In the genomic region with DNA sequence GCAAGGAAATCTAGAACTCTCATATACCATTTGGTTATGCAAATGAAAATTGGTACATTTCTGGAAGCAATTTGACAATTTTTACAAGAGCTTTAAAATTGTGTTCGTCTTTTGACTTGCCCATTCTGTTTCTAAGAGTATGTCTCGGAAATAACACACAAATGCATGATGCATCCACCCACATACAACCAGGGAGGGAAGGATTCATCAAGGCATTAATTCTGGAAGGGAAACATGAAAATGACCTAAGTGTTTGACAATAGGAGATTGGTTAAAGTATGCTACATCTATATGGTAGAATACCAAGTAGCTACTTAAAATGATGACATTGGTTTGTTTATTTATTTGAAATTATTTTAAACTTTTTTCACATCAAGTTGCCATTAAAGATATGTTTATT, we compare ENCODE assay signal across 21 cellular contexts. TPM values are rescaled to one million over a fixed set of nuclear protein-coding genes. Genes with fewer than 3 reads are reported as not detected.
DNase-seq lines count a peak whose midpoint lies in the region; ATAC-seq, FAIRE-seq and TF ChIP-seq lines count a peak whose summit lies in the region.
"Had no signal": no experiment of that assay in that cellular context is flagged by ENCODE, and none has a peak within 500 bp of the region (broad histone marks: within the 10 kb centered on the region; RNA-seq: fewer than 3 reads in every experiment).

No MANE protein-coding gene starts in this region.

- no TSS peak for BruUV-seq in IMR-90 (replicated peaks; lab: Mats Ljungman, UMichigan)

- H2AK5ac ChIP-seq in IMR-90 (ENCODE audit: low read depth, low read length), result no peak overlapping the region

- H3K4ac ChIP-seq in IMR-90 (ENCODE audit: low read depth, low read length), result no peak overlapping the region

- no peaks in the 10 kb centered on the region for H3K9me1 ChIP-seq in IMR-90 (ENCODE audit: insufficient read depth, low read length)

- intact Hi-C loops in IMR-90 (cut with micrococcal nuclease) (no loop called here), body of pancreas (cut with DNase I) (no loop called here)
- intact Hi-C loops in naive thymus-derived CD4-positive, alpha-beta T cell (cut with micrococcal nuclease), result no loop called here
- intact Hi-C loops in activated CD4-positive, alpha-beta T cell treated with anti-CD3 and anti-CD28 coated beads for 36 hours (cut with DNase I, micrococcal nuclease), result loop anchor here (2.0 to 5.0 kb wide), 2 partner anchors 55 to 58 kb away; partner anchors contain the start of gene PIAS1 (in 1 of the 2)

- H4K8ac ChIP-seq in IMR-90 (ENCODE audit: low read depth in 2 of 2, low read length in 2 of 2), result no peak overlapping the region

- no CpG with 5 or more reads among the region's 2 CpGs for WGBS in IMR-90 (ENCODE audit: extremely low coverage in 2 of 2, insufficient read length in 1 of 2), 2 experiments
- 47 to 48% methylated on average over 2 of the region's 2 CpGs for WGBS in body of pancreas, 2 donors

- H3K4me3 ChIP-seq in IMR-90 (ENCODE audit: insufficient read depth, low read depth, low read length) (no peak overlapping the region), body of pancreas (no peak overlapping the region)
- H3K4me3 ChIP-seq in naive thymus-derived CD4-positive, alpha-beta T cell (ENCODE audit: low read length), result no peak overlapping the region
- H3K4me3 ChIP-seq: HAP-1, lung, spleen had no signal

- H2BK20ac ChIP-seq in IMR-90 (ENCODE audit: low read depth, low read length), result no peak overlapping the region

- TF ChIP-seq POLR2A in IMR-90 (IDR thresholded peaks at IDR 0.05; ENCODE audit: low read depth, low read length) (no peak), body of pancreas (IDR thresholded peaks at IDR 0.05) (no peak)

- H3K36me3 ChIP-seq in IMR-90 (ENCODE audit: control insufficient read depth, insufficient read depth, low read length) (no peaks in the 10 kb centered on the region), body of pancreas (replicated peaks in 1 of 2; ENCODE audit: insufficient read depth in 1 of 2, low read depth in 2 of 2) (no peaks in the 10 kb centered on the region)
- no peaks in the 10 kb centered on the region for H3K36me3 ChIP-seq in naive thymus-derived CD4-positive, alpha-beta T cell (ENCODE audit: control insufficient read depth in 2 of 3, insufficient read depth in 3 of 3, low read length in 3 of 3)
- H3K36me3 ChIP-seq: HAP-1 had no signal

- no peak overlapping the region for H3K56ac ChIP-seq in IMR-90 (ENCODE audit: extremely low read depth, insufficient read depth, low read length)

- peaks cover 10 to 32% (median 28%) of the 10 kb centered on the region in 5 donors for H3K36me3 Mint-ChIP-seq in naive thymus-derived CD4-positive, alpha-beta T cell
- peaks cover 22% of the 10 kb centered on the region for H3K36me3 Mint-ChIP-seq in activated CD4-positive, alpha-beta T cell treated with anti-CD3 and anti-CD28 coated beads for 36 hours (ENCODE audit: low read depth)

- TF ChIP-seq CTCF in IMR-90 (conservative IDR thresholded peaks at IDR 0.05; ENCODE audit: low read depth, low read length), result no peak
- TF ChIP-seq CTCF in body of pancreas (IDR thresholded peaks at IDR 0.05), result no peak

- H3K23ac ChIP-seq in IMR-90 (ENCODE audit: low read depth, low read length), result no peak overlapping the region

- H3K27ac ChIP-seq in IMR-90 (ENCODE audit: insufficient read depth, low read length) (no peak overlapping the region), body of pancreas (peak overlapping the region in 1 of 4 donors; percentile 70)
- no peak overlapping the region for H3K27ac ChIP-seq in naive thymus-derived CD4-positive, alpha-beta T cell (ENCODE audit: low read depth, low read length)

- DNase-seq in CD1c-positive myeloid dendritic cell (ENCODE audit: extremely low spot score) (peak; percentile 9), IMR-90 (peak; percentile 50), amniotic epithelial cell (ENCODE audit: low read depth) (peak; percentile 10), body of pancreas (no peak), frontal cortex (ENCODE audit: low spot score in 2 of 2) (no peak)
- DNase-seq in naive thymus-derived CD4-positive, alpha-beta T cell, result no peak
- DNase-seq in activated CD4-positive, alpha-beta T cell treated with anti-CD3 and anti-CD28 coated beads for 36 hours, result no peak
- DNase-seq: activated CD4-positive, alpha-beta T cell treated with anti-CD3 and anti-CD28 coated beads for 1 hour; activated naive CD8-positive, alpha-beta T cell treated with anti-CD3 and anti-CD28 coated beads for 36 hours; AML-193; effector CD4-positive, alpha-beta T cell; NCI-H187; NCI-H774; retina; spleen; stimulated activated CD4-positive, alpha-beta T cell treated with anti-CD3 and anti-CD28 coated beads, Interleukin-4, amount 100 ng/mL, for 1 hour; stimulated activated naive CD4-positive, alpha-beta T cell had no signal

- no peak for FAIRE-seq in frontal cortex (lab: Jason Lieb, UNC)
- FAIRE-seq: keratinocyte had no signal

- H3K9me3 ChIP-seq in IMR-90 (ENCODE audit: control insufficient read depth, insufficient read depth, low read length) (no peaks in the 10 kb centered on the region), body of pancreas (no peaks in the 10 kb centered on the region)
- no peaks in the 10 kb centered on the region for H3K9me3 ChIP-seq in naive thymus-derived CD4-positive, alpha-beta T cell (ENCODE audit: control insufficient read depth in 2 of 3, low read length in 3 of 3)
- H3K9me3 ChIP-seq: HAP-1, spleen had no signal

- no peaks in the 10 kb centered on the region for H3K4me1 ChIP-seq in IMR-90 (ENCODE audit: control insufficient read depth, insufficient read depth, low read length)
- peaks cover 14 to 19% of the 10 kb centered on the region in 2 donors for H3K4me1 ChIP-seq in naive thymus-derived CD4-positive, alpha-beta T cell (ENCODE audit: control insufficient read depth in 2 of 2, insufficient read depth in 2 of 2, low read length in 2 of 2)
- H3K4me1 ChIP-seq in body of pancreas, result peaks cover 40% of the 10 kb centered on the region

- in situ Hi-C loops in IMR-90 (cut with MboI; ENCODE audit: low sequenced_read_pairs), result no loop called here

- H3K27me3 ChIP-seq in IMR-90 (ENCODE audit: control insufficient read depth, insufficient read depth, low read length) (no peaks in the 10 kb centered on the region), body of pancreas (no peaks in the 10 kb centered on the region)
- H3K27me3 ChIP-seq in naive thymus-derived CD4-positive, alpha-beta T cell (ENCODE audit: control insufficient read depth in 2 of 2, insufficient read depth in 2 of 2, low read length in 2 of 2), result no peaks in the 10 kb centered on the region
- H3K27me3 ChIP-seq: spleen had no signal

- no peak overlapping the region for H3K18ac ChIP-seq in IMR-90 (ENCODE audit: low read depth, low read length)

- peaks cover 0 to 5% (median 0%) of the 10 kb centered on the region in 11 donors for H3K9me3 Mint-ChIP-seq in naive thymus-derived CD4-positive, alpha-beta T cell
- H3K9me3 Mint-ChIP-seq in activated CD4-positive, alpha-beta T cell treated with anti-CD3 and anti-CD28 coated beads for 36 hours (ENCODE audit: low read depth), result peaks cover 5% of the 10 kb centered on the region

- peaks cover 29 to 51% of the 10 kb centered on the region in 2 experiments for H3K79me1 ChIP-seq in IMR-90 (ENCODE audit: low read depth in 1 of 2, low read length in 2 of 2)

- no peak overlapping the region for H2BK120ac ChIP-seq in IMR-90 (ENCODE audit: low read depth, low read length)

- no peak overlapping the region for H3K9ac ChIP-seq in IMR-90 (ENCODE audit: low read depth, low read length)

- no peak overlapping the region for H2AFZ ChIP-seq in IMR-90 (replicated peaks; ENCODE audit: low read length, poor library complexity)

- no peak overlapping the region; the same call in 1 of the 2 replicates for H3K14ac ChIP-seq in IMR-90 (replicated peaks; ENCODE audit: low read depth, low read length)

- no peak for TF ChIP-seq RAD21 in IMR-90 (IDR thresholded peaks at IDR 0.05; ENCODE audit: low read length)

- no peak overlapping the region for H2BK15ac ChIP-seq in IMR-90 (ENCODE audit: low read depth, low read length)

- peak overlapping the region in 6 of 10 donors; percentile 6 to 81 (median 47) for H3K4me3 Mint-ChIP-seq in naive thymus-derived CD4-positive, alpha-beta T cell
- H3K4me3 Mint-ChIP-seq in activated CD4-positive, alpha-beta T cell treated with anti-CD3 and anti-CD28 coated beads for 36 hours, result no peak overlapping the region
- H3K4me3 Mint-ChIP-seq: activated naive CD8-positive, alpha-beta T cell treated with anti-CD3 and anti-CD28 coated beads for 36 hours had no signal

- CTCF ChIA-PET in IMR-90 (lab: Yijun Ruan, JAX), result no interaction called here
- CTCF ChIA-PET in naive thymus-derived CD4-positive, alpha-beta T cell (lab: Charles Lee), result no interaction called here
- CTCF ChIA-PET in activated CD4-positive, alpha-beta T cell treated with anti-CD3 and anti-CD28 coated beads for 36 hours (lab: Charles Lee), result interaction anchor here (0.6 to 1.3 kb wide), 7 partner anchors 9 to 808 kb away, joined by 3 to 4 read pairs (median 3); no protein-coding TSS in a partner anchor

- POLR2A ChIA-PET in IMR-90 (lab: Charles Lee; ENCODE audit: unreplicated experiment), result no interaction called here
- POLR2A ChIA-PET in naive thymus-derived CD4-positive, alpha-beta T cell (lab: Charles Lee), result interaction anchor here (1.1 kb wide), 1 partner anchor 58 kb away, joined by 4 read pairs; no protein-coding TSS in a partner anchor
- POLR2A ChIA-PET in activated CD4-positive, alpha-beta T cell treated with anti-CD3 and anti-CD28 coated beads for 36 hours (lab: Charles Lee), result no interaction called here

- H4K5ac ChIP-seq in IMR-90 (ENCODE audit: low read depth, low read length), result no peak overlapping the region

- H3K27me3 Mint-ChIP-seq in naive thymus-derived CD4-positive, alpha-beta T cell, result no peaks in the 10 kb centered on the region
- H3K27me3 Mint-ChIP-seq in activated CD4-positive, alpha-beta T cell treated with anti-CD3 and anti-CD28 coated beads for 36 hours, result no peaks in the 10 kb centered on the region
- H3K27me3 Mint-ChIP-seq: activated naive CD8-positive, alpha-beta T cell treated with anti-CD3 and anti-CD28 coated beads for 36 hours had no signal

- peaks cover 17% of the 10 kb centered on the region; the same call in 1 of the 2 replicates for H4K20me1 ChIP-seq in IMR-90 (ENCODE audit: insufficient read depth, low read length)

- no peak overlapping the region for H2AK9ac ChIP-seq in IMR-90 (replicated peaks; ENCODE audit: low read depth, low read length, poor library complexity)

- no peak overlapping the region for H4K91ac ChIP-seq in IMR-90 (ENCODE audit: insufficient read depth, low read depth, low read length)

- dilution Hi-C loops in IMR-90 (cut with HindIII; ENCODE audit: low sequenced_read_pairs, unreplicated experiment), result no loop called here

- H3K4me2 ChIP-seq in IMR-90 (ENCODE audit: low read depth, low read length), result peak overlapping the region; percentile 29; the same call in 1 of the 2 replicates

- H3K4me1 Mint-ChIP-seq in naive thymus-derived CD4-positive, alpha-beta T cell, result peaks cover 42 to 100% (median 87%) of the 10 kb centered on the region in 7 donors
- peaks cover 72% of the 10 kb centered on the region for H3K4me1 Mint-ChIP-seq in activated CD4-positive, alpha-beta T cell treated with anti-CD3 and anti-CD28 coated beads for 36 hours

- peak overlapping the region in 2 of 9 donors; percentile 9 to 11 for H3K27ac Mint-ChIP-seq in naive thymus-derived CD4-positive, alpha-beta T cell
- no peak overlapping the region for H3K27ac Mint-ChIP-seq in activated CD4-positive, alpha-beta T cell treated with anti-CD3 and anti-CD28 coated beads for 36 hours

- H2BK5ac ChIP-seq in IMR-90 (ENCODE audit: low read depth, low read length, poor library complexity, severe bottlenecking), result no peak overlapping the region

- ATAC-seq in IMR-90 (ENCODE audit: low read depth) (no peak; the same call in 1 of the 2 replicates), body of pancreas (no peak), GM18867 (IDR thresholded peaks at IDR 0.05; ENCODE audit: unreplicated experiment) (no peak)
- no peak for ATAC-seq in naive thymus-derived CD4-positive, alpha-beta T cell
- no peak for ATAC-seq in activated CD4-positive, alpha-beta T cell treated with anti-CD3 and anti-CD28 coated beads for 36 hours

RNA-seq across cellular contexts. Expression of gene PIAS1, which starts 58.6 kb away (rescaled TPM):
- total RNA-seq in IMR-90 (2012; rRNA removed), result 41.1 and 63.6 TPM in 2 replicates
- polyA plus RNA-seq in IMR-90 (2012; rRNA removed), result 20.0 and 20.9 TPM in 2 replicates
- polyA plus RNA-seq in IMR-90 (2012; cell fraction: cytosol; rRNA removed), result 5.2 and 5.8 TPM in 2 replicates
- polyA plus RNA-seq in IMR-90 (2012; cell fraction: nucleus; rRNA removed; ENCODE audit: low replicate concordance), result 34.5 and 61.9 TPM in 2 replicates
- 100 to 1,000 TPM in 1 of 5 experiments, 10 to 100 TPM in 4; 41.3 to 103 (median 90.9) TPM for total RNA-seq in naive thymus-derived CD4-positive, alpha-beta T cell
- polyA plus RNA-seq in naive thymus-derived CD4-positive, alpha-beta T cell, result 100 to 1,000 TPM; 154 to 155 TPM
- total RNA-seq in activated CD4-positive, alpha-beta T cell treated with anti-CD3 and anti-CD28 coated beads for 36 hours, result 10 to 100 TPM; 26.7 to 45.8 TPM
- total RNA-seq in body of pancreas, result 10 to 100 TPM; 24.1 to 63.3 TPM
- total RNA-seq in frontal cortex, result 18.8 TPM

Comparison
In these comparisons a context has a peak if more than half of its experiments do, and no peak if none do; other contexts are left out.
1. DNase-seq: peak in CD1c-positive myeloid dendritic cell (single experiment), IMR-90 (single experiment) and amniotic epithelial cell (single experiment); none in naive thymus-derived CD4-positive, alpha-beta T cell (0 of 9), activated CD4-positive, alpha-beta T cell treated with anti-CD3 and anti-CD28 coated beads for 36 hours (single experiment), body of pancreas (0 of 4) and frontal cortex (0 of 2).
2. intact Hi-C loops: an anchor here in activated CD4-positive, alpha-beta T cell treated with anti-CD3 and anti-CD28 coated beads for 36 hours (2.0 to 5.0 kb wide); none called in IMR-90, naive thymus-derived CD4-positive, alpha-beta T cell and body of pancreas.